Comparison of ENCODE assay signal across 8 cellular contexts in the genomic region with DNA sequence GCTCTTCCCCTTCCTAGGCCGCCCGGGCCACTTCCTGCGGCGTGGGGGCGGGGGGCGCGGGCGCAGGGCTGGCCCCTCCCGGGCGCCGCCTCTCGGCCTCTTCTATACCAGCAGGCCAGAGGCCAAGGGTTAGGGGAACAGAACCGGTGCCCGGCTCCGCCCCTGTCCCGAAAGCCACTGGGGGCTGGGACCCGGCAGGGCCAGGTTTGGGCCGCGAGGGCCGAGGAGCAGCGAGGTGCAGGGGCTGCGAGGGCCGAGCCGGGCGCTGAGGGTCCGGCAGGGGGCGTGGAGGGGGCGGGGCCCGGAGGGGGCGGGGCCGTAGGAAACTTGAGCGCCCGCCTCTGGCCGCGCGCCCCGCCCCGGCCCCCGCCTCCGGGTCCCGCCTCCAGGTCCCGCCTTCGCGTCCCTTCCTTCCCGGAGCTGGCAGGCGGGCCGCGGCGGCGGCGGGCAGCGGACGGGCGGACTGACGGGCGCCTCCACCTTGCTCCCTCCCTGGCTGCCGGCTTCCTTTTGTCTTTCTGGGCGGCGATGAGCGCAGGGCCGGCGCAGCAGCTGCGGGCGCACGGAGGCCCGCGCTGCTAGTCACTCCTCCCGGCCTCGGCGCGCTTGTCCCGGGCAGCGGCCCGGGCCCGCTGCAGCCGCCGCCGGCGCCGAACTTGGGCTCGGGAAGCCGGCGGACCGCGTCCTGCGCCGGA. TPM values are rescaled to one million over a fixed set of nuclear protein-coding genes. Genes with fewer than 3 reads are reported as not detected.
A peak's percentile ranks its signal among the peaks of the same experiment; 100 is the strongest.
DNase-seq lines count a peak whose midpoint lies in the region; ATAC-seq, FAIRE-seq and TF ChIP-seq lines count a peak whose summit lies in the region.

A gene (plus strand): TSS at position 426 of the 695 bp plus-strand sequence. CDS start 116,854 bp downstream, outside the sequence.

- H3K27me3 Mint-ChIP-seq in activated B cell treated with CpG ODN at 0.5 μM for 24 hours, result no peaks in the 10 kb centered on the region

- no peak for TF ChIP-seq EP300 in A549 (IDR thresholded peaks at IDR 0.05)

- peak within 1 kb of the TSS; percentile 96 for H3K4me3 Mint-ChIP-seq in activated B cell treated with CpG ODN at 0.5 μM for 24 hours

- intact Hi-C loops in activated B cell treated with CpG ODN at 0.5 μM for 24 hours (cut with micrococcal nuclease), result loop anchor here (1.0 to 10.0 kb wide), 8 partner anchors 29 to 512 kb away; a partner anchor contains a TSS

- peaks cover 62% of the 10 kb centered on the region for H3K4me1 ChIP-seq in A549

- DNase-seq in A549 (ENCODE audit: low read depth in 1 of 2, low spot score in 1 of 2) (peak; percentile 92 to 93), NCI-H2171 treated with DMSO at 0.1 percent for 48 hours (lab: John Stamatoyannopoulos, UW) (peak; percentile 72), activated B cell treated with CpG ODN at 0.5 μM for 24 hours (peak; percentile 87), iris pigment epithelial cell (ENCODE audit: low read depth) (peak; percentile 81)
- peak; percentile 80 for DNase-seq in central memory CD4-positive, alpha-beta T cell
- DNase-seq in stimulated activated CD4-positive, alpha-beta T cell treated with anti-CD3 and anti-CD28 coated beads, Interleukin-12 subunit alpha, Interleukin-12 subunit beta, amount 100 ng/mL, for 48 hours (ENCODE audit: low read depth in 2 of 3, low spot score in 1 of 3), result peak; percentile 68 to 81 (median 71)

- no peaks in the 10 kb centered on the region for H3K9me3 Mint-ChIP-seq in activated B cell treated with CpG ODN at 0.5 μM for 24 hours

- POLR2A ChIA-PET in A549 (lab: Yijun Ruan, JAX) (interaction anchor here (0.6 to 1.6 kb wide), 7 partner anchors 13 to 106 kb away, joined by 3 to 19 read pairs (median 4); no protein-coding TSS in a partner anchor), activated B cell treated with CpG ODN at 0.5 μM for 24 hours (lab: Charles Lee) (interaction anchor here (0.6 to 4.5 kb wide), 14 partner anchors 18 to 1444 kb away, joined by 3 to 71 read pairs (median 6); a partner anchor contains a TSS)

- FAIRE-seq in A549 (lab: Jason Lieb, UNC), result no peak

- TF ChIP-seq RAD21 in A549 (conservative IDR thresholded peaks at IDR 0.05 in 1 of 2, IDR thresholded peaks at IDR 0.05 in 1 of 2), result peak; percentile 36 to 78; a peak in 4 of 5 replicates

- peak; percentile 91 for TF ChIP-seq POLR2A in A549 (IDR thresholded peaks at IDR 0.05; ENCODE audit: low read length)

- H3K36me3 Mint-ChIP-seq in activated B cell treated with CpG ODN at 0.5 μM for 24 hours (ENCODE audit: low read depth), result peaks cover 2% of the 10 kb centered on the region

- peaks cover 6% of the 10 kb centered on the region for H3K9me3 ChIP-seq in A549

- H3K27ac Mint-ChIP-seq in activated B cell treated with CpG ODN at 0.5 μM for 24 hours, result peak within 1 kb of the TSS; percentile 80

- ATAC-seq in A549 (peak; percentile 79 to 91), GM18511 (IDR thresholded peaks at IDR 0.05; ENCODE audit: unreplicated experiment) (peak; percentile 79), HG03025 (IDR thresholded peaks at IDR 0.05; ENCODE audit: low FRiP score, unreplicated experiment) (peak; percentile 64), activated B cell treated with CpG ODN at 0.5 μM for 24 hours (ENCODE audit: low read depth) (peak; percentile 84)

- peak within 1 kb of the TSS; percentile 84 for H3K4me3 ChIP-seq in A549

- H3K4me1 Mint-ChIP-seq in activated B cell treated with CpG ODN at 0.5 μM for 24 hours, result peaks cover 58% of the 10 kb centered on the region

- peak within 1 kb of the TSS; percentile 95 to 98 for H3K27ac ChIP-seq in A549

- CTCF ChIA-PET in A549 (lab: Yijun Ruan, JAX), result interaction anchor here (0.6 to 14.1 kb wide), 29 partner anchors 8 to 464 kb away, joined by 3 to 215 read pairs (median 4); no protein-coding TSS in a partner anchor
- CTCF ChIA-PET in activated B cell treated with CpG ODN at 0.5 μM for 24 hours (lab: Charles Lee), result interaction anchor here (1.1 to 9.4 kb wide), 5 partner anchors 29 to 178 kb away, joined by 3 to 94 read pairs (median 5); no protein-coding TSS in a partner anchor

- H3K4me2 ChIP-seq in A549, result peak within 1 kb of the TSS; percentile 94

- WGBS in A549 (ENCODE audit: missing lambda C conversion rate), result 0% methylated on average over 16 of the region's 87 CpGs

- TF ChIP-seq CTCF in A549 (IDR thresholded peaks at IDR 0.05) (peak; percentile 68), activated B cell treated with CpG ODN at 0.5 μM for 24 hours (IDR thresholded peaks at IDR 0.05) (no peak)

TF ChIP-seq in A549, 52 proteins besides CTCF, POLR2A, EP300 and RAD21:
- TF ChIP-seq NPAS2 (CRISPR knock-in tag; IDR thresholded peaks at IDR 0.05; ENCODE audit: borderline replicate concordance), result no peak
- TF ChIP-seq JUN (IDR thresholded peaks at IDR 0.05), result peak; percentile 27 to 68; a peak in 4 of 5 replicates
- no peak for TF ChIP-seq FOSL2 (IDR thresholded peaks at IDR 0.05)
- no peak for TF ChIP-seq FOSL2 (CRISPR knock-in tag; IDR thresholded peaks at IDR 0.05)
- peak; percentile 18 for TF ChIP-seq CHD2 (IDR thresholded peaks at IDR 0.05; ENCODE audit: low read length, partially characterized antibody)
- TF ChIP-seq ZNF302 (CRISPR knock-in tag; IDR thresholded peaks at IDR 0.05), result no peak
- TF ChIP-seq, protein P1, sequence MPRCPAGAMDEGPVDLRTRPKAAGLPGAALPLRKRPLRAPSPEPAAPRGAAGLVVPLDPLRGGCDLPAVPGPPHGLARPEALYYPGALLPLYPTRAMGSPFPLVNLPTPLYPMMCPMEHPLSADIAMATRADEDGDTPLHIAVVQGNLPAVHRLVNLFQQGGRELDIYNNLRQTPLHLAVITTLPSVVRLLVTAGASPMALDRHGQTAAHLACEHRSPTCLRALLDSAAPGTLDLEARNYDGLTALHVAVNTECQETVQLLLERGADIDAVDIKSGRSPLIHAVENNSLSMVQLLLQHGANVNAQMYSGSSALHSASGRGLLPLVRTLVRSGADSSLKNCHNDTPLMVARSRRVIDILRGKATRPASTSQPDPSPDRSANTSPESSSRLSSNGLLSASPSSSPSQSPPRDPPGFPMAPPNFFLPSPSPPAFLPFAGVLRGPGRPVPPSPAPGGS (IDR thresholded peaks at IDR 0.05), result peak; percentile 63; the same call in 2 of the 3 replicates
- TF ChIP-seq, protein P2, sequence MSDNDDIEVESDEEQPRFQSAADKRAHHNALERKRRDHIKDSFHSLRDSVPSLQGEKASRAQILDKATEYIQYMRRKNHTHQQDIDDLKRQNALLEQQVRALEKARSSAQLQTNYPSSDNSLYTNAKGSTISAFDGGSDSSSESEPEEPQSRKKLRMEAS (IDR thresholded peaks at IDR 0.05), result peak; percentile 62; the same call in 1 of the 2 replicates
- peak; percentile 66; the same call in 1 of the 2 replicates for TF ChIP-seq PHF8 (IDR thresholded peaks at IDR 0.05; ENCODE audit: borderline replicate concordance, low read depth)
- peak; percentile 92 for TF ChIP-seq SMC3 (IDR thresholded peaks at IDR 0.05)
- peak; percentile 65; the same call in 1 of the 2 replicates for TF ChIP-seq MAZ (IDR thresholded peaks at IDR 0.05; ENCODE audit: borderline replicate concordance, low read depth, low read length)

RNA-seq across cellular contexts. Expression of the gene that starts here (rescaled TPM):
- polyA plus RNA-seq in A549 (2011; rRNA removed) (37.8 and 44.4 TPM in 2 replicates), A549 (2017; fragmentation: RNase III; extraction: RNeasy Plus Mini Kit Qiagen cat#74134 plus additional on column Dnase treatment) (66.4 to 78.8 TPM (median 66.9 TPM) in 3 replicates)
- 146 and 175 TPM in 2 replicates for polyA plus RNA-seq in A549 (2012; cell fraction: cytosol; rRNA removed)
- 151 and 164 TPM in 2 replicates for polyA plus RNA-seq in A549 (2012; cell fraction: nucleus; rRNA removed)
- polyA minus RNA-seq in A549 (2011; rRNA and poly(A)+ RNA removed), result 26.0 and 43.0 TPM in 2 replicates
- 15.2 and 15.9 TPM in 2 replicates for total RNA-seq in activated B cell treated with CpG ODN at 0.5 μM for 24 hours

Comparison
In these comparisons a context has a peak if more than half of its experiments do, and no peak if none do; other contexts are left out.
1. Peak in every context shown above with its lines: DNase-seq, ATAC-seq, H3K4me3 ChIP-seq and H3K27ac ChIP-seq.